8 cellular contexts compared by ENCODE assay signal in genomic region chr6:25404693-25405169, GRCh38.
DNase-seq lines count a peak whose midpoint lies in the region; ATAC-seq and TF ChIP-seq lines count a peak whose summit lies in the region.

No MANE protein-coding gene starts in this region.

- H3K4me3 Mint-ChIP-seq in naive thymus-derived CD4-positive, alpha-beta T cell = peak overlapping the region in 1 of 10 donors; percentile 81

- ATAC-seq in GM21447 (IDR thresholded peaks at IDR 0.05; ENCODE audit: unreplicated experiment) = peak; percentile 95
- ATAC-seq in naive thymus-derived CD4-positive, alpha-beta T cell = peak; percentile 90

- H3K9me3 ChIP-seq in naive thymus-derived CD4-positive, alpha-beta T cell (ENCODE audit: control insufficient read depth in 2 of 3, low read length in 3 of 3) = no peaks in the 10 kb centered on the region

- H3K27ac Mint-ChIP-seq in naive thymus-derived CD4-positive, alpha-beta T cell = no peak overlapping the region

- no peaks in the 10 kb centered on the region for H3K27me3 ChIP-seq in GM06990 (replicated peaks; ENCODE audit: control insufficient read depth, insufficient read depth, low read length)
- no peaks in the 10 kb centered on the region for H3K27me3 ChIP-seq in naive thymus-derived CD4-positive, alpha-beta T cell (ENCODE audit: control insufficient read depth in 2 of 2, insufficient read depth in 2 of 2, low read length in 2 of 2)

- DNase-seq in GM06990 (ENCODE audit: extremely low read depth, insufficient read length) (peak; percentile 63), HPDE6-E6E7 (ENCODE audit: extremely low spot score) (peak; percentile 22), foreskin melanocyte (no peak), NCI-H2171 (lab: John Stamatoyannopoulos, UW) (no peak), inferior parietal cortex (ENCODE audit: extremely low spot score) (no peak)
- DNase-seq in activated T-cell treated with anti-CD3 and anti-CD28 coated beads, Interleukin-2, amount 50 U/mL, for 1 hour = peak; percentile 48
- DNase-seq in naive thymus-derived CD4-positive, alpha-beta T cell = peak; percentile 12 to 74 (median 56)

- H3K4me3 ChIP-seq in GM06990 (replicated peaks; ENCODE audit: low read depth, low read length) = peak overlapping the region; percentile 21; the same call in 1 of the 2 replicates
- peak overlapping the region; percentile 44 for H3K4me3 ChIP-seq in naive thymus-derived CD4-positive, alpha-beta T cell (ENCODE audit: low read length)

- H3K27me3 Mint-ChIP-seq in naive thymus-derived CD4-positive, alpha-beta T cell = no peaks in the 10 kb centered on the region

- H3K36me3 ChIP-seq in GM06990 (ENCODE audit: control insufficient read depth, insufficient read depth, low read length) = no peaks in the 10 kb centered on the region
- H3K36me3 ChIP-seq in naive thymus-derived CD4-positive, alpha-beta T cell (ENCODE audit: control insufficient read depth in 2 of 3, insufficient read depth in 3 of 3, low read length in 3 of 3) = no peaks in the 10 kb centered on the region

- peaks cover 16 to 41% of the 10 kb centered on the region in 2 donors for H3K4me1 ChIP-seq in naive thymus-derived CD4-positive, alpha-beta T cell (ENCODE audit: control insufficient read depth in 2 of 2, insufficient read depth in 2 of 2, low read length in 2 of 2)

- CTCF ChIA-PET in naive thymus-derived CD4-positive, alpha-beta T cell (lab: Charles Lee) = interaction anchor here (0.7 to 3.5 kb wide), 8 partner anchors 29 to 642 kb away, joined by 3 to 30 read pairs (median 7); partner anchors contain the start of gene CARMIL1

- H3K9me3 Mint-ChIP-seq in naive thymus-derived CD4-positive, alpha-beta T cell = no peaks in the 10 kb centered on the region

- no peak for TF ChIP-seq CTCF in GM06990 (IDR thresholded peaks at IDR 0.05; ENCODE audit: insufficient read depth, low read length, poor library complexity, severe bottlenecking)

- H3K27ac ChIP-seq in naive thymus-derived CD4-positive, alpha-beta T cell (ENCODE audit: low read depth, low read length) = peak overlapping the region; percentile 71

- H3K4me1 Mint-ChIP-seq in naive thymus-derived CD4-positive, alpha-beta T cell = peaks cover 3 to 39% (median 26%) of the 10 kb centered on the region in 7 donors

- intact Hi-C loops in naive thymus-derived CD4-positive, alpha-beta T cell (cut with micrococcal nuclease) = loop anchor here (1.0 to 5.0 kb wide), 8 partner anchors 16 to 267 kb away; partner anchors contain the start of gene CARMIL1 (in 2 of the 2)

- POLR2A ChIA-PET in naive thymus-derived CD4-positive, alpha-beta T cell (lab: Charles Lee) = interaction anchor here (0.6 to 6.0 kb wide), 16 partner anchors 9 to 605 kb away, joined by 3 to 88 read pairs (median 6); partner anchors contain the start of gene CARMIL1

- peaks cover 0 to 7% (median 0%) of the 10 kb centered on the region in 5 donors for H3K36me3 Mint-ChIP-seq in naive thymus-derived CD4-positive, alpha-beta T cell

Comparison
In these comparisons a context has a peak if more than half of its experiments do, and no peak if none do; other contexts are left out.
1. DNase-seq: peak in GM06990 (single experiment), HPDE6-E6E7 (single experiment), activated T-cell treated with anti-CD3 and anti-CD28 coated beads, Interleukin-2, amount 50 U/mL, for 1 hour (single experiment) and naive thymus-derived CD4-positive, alpha-beta T cell (9 of 9); none in foreskin melanocyte (single experiment), NCI-H2171 (single experiment) and inferior parietal cortex (single experiment).